Comparison of ENCODE assay signal across 12 cellular contexts in genomic region chr2:10006248-10007147, GRCh38. TPM values are rescaled to one million over a fixed set of nuclear protein-coding genes. Genes with fewer than 3 reads are reported as not detected.
DNase-seq lines count a peak whose midpoint lies in the region; ATAC-seq and TF ChIP-seq lines count a peak whose summit lies in the region.
"Had no signal": no experiment of that assay in that cellular context is flagged by ENCODE, and none has a peak within 500 bp of the region (broad histone marks: within the 10 kb centered on the region; RNA-seq: fewer than 3 reads in every experiment).

No MANE protein-coding gene starts in this region.

- H3K9me3 Mint-ChIP-seq in GM23338: peaks cover 6% of the 10 kb centered on the region; the same call in 1 of the 3 replicates
- H3K9me3 Mint-ChIP-seq: activated naive CD4-positive, alpha-beta T cell treated with anti-CD3 and anti-CD28 coated beads, Interleukin-2, amount 50 U/mL, for 24 hours; neural crest cell had no signal

- H3K36me3 ChIP-seq in GM23338 (ENCODE audit: insufficient read depth): no peaks in the 10 kb centered on the region
- H3K36me3 ChIP-seq in Panc1 (ENCODE audit: control insufficient read depth, insufficient read depth, low read length): no peaks in the 10 kb centered on the region
- no peaks in the 10 kb centered on the region for H3K36me3 ChIP-seq in left ventricle myocardium inferior
- no peaks in the 10 kb centered on the region for H3K36me3 ChIP-seq in sigmoid colon

- no peaks in the 10 kb centered on the region for H3K36me3 Mint-ChIP-seq in GM23338 (ENCODE audit: low read depth)
- H3K36me3 Mint-ChIP-seq: activated naive CD4-positive, alpha-beta T cell treated with anti-CD3 and anti-CD28 coated beads, Interleukin-2, amount 50 U/mL, for 24 hours had no signal

- H3K27me3 ChIP-seq in GM23338 (ENCODE audit: insufficient read depth): no peaks in the 10 kb centered on the region
- H3K27me3 ChIP-seq in Panc1 (ENCODE audit: control insufficient read depth, insufficient read depth, low read length): no peaks in the 10 kb centered on the region
- H3K27me3 ChIP-seq in left ventricle myocardium inferior (ENCODE audit: low read depth): no peaks in the 10 kb centered on the region
- H3K27me3 ChIP-seq in sigmoid colon: no peaks in the 10 kb centered on the region

- no peaks in the 10 kb centered on the region for H3K9me2 ChIP-seq in GM23338 (ENCODE audit: insufficient read depth)

- H3K4me1 Mint-ChIP-seq in GM23338: peaks cover 6% of the 10 kb centered on the region
- H3K4me1 Mint-ChIP-seq: activated naive CD4-positive, alpha-beta T cell treated with anti-CD3 and anti-CD28 coated beads, Interleukin-2, amount 50 U/mL, for 24 hours; neural crest cell had no signal

- intact Hi-C loops in Panc1 (cut with micrococcal nuclease; ENCODE audit: unreplicated experiment) (no loop called here), left ventricle myocardium inferior (cut with micrococcal nuclease) (no loop called here), sigmoid colon (cut with DNase I) (no loop called here)

- no peak overlapping the region for H3K27ac ChIP-seq in GM23338 (ENCODE audit: low read depth)
- no peak overlapping the region for H3K27ac ChIP-seq in Panc1 (ENCODE audit: low read length)
- H3K27ac ChIP-seq in left ventricle myocardium inferior (replicated peaks): peak overlapping the region; percentile 82
- H3K27ac ChIP-seq in sigmoid colon: peak overlapping the region in 3 of 4 donors; percentile 49 to 80 (median 70)
- H3K27ac ChIP-seq: HL-60 had no signal

- POLR2A ChIA-PET in Panc1 (lab: Charles Lee): no interaction called here

- no peaks in the 10 kb centered on the region for H3K79me2 ChIP-seq in GM23338 (replicated peaks; ENCODE audit: insufficient read depth)

- H3K4me3 ChIP-seq in GM23338: no peak overlapping the region
- no peak overlapping the region for H3K4me3 ChIP-seq in Panc1 (ENCODE audit: low read depth in 2 of 2, low read length in 2 of 2)
- H3K4me3 ChIP-seq in left ventricle myocardium inferior: peak overlapping the region; percentile 38
- peak overlapping the region in 2 of 4 donors; percentile 15 to 17 for H3K4me3 ChIP-seq in sigmoid colon

- WGBS in sigmoid colon, 2 donors: 56 to 68% methylated on average over 62 of the region's 62 CpGs

- no peak overlapping the region for H3K27ac Mint-ChIP-seq in GM23338
- H3K27ac Mint-ChIP-seq: activated naive CD4-positive, alpha-beta T cell treated with anti-CD3 and anti-CD28 coated beads, Interleukin-2, amount 50 U/mL, for 24 hours had no signal

- in situ Hi-C loops in Panc1 (cut with HindIII; ENCODE audit: low pct_unique_long_range_greater_than_20kb, low sequenced_read_pairs): no loop called here

- CTCF ChIA-PET in Panc1 (lab: Charles Lee): no interaction called here

- no peaks in the 10 kb centered on the region for H4K20me1 ChIP-seq in GM23338 (replicated peaks; ENCODE audit: insufficient read depth)

- ATAC-seq in GM23338 (peak; percentile 45), Panc1 (peak; percentile 51; the same call in 1 of the 2 replicates), GM21576 (IDR thresholded peaks at IDR 0.05; ENCODE audit: unreplicated experiment) (no peak)

- no peak overlapping the region for H3K4me3 Mint-ChIP-seq in GM23338
- H3K4me3 Mint-ChIP-seq: activated naive CD4-positive, alpha-beta T cell treated with anti-CD3 and anti-CD28 coated beads, Interleukin-2, amount 50 U/mL, for 24 hours; neural crest cell had no signal

- no peak for TF ChIP-seq POLR2A in sigmoid colon (IDR thresholded peaks at IDR 0.05)

- H3K4me2 ChIP-seq in GM23338: no peak overlapping the region

- BruUV-seq in Panc1 (replicated peaks; lab: Mats Ljungman, UMichigan): no TSS peak

- no peaks in the 10 kb centered on the region for H3F3A ChIP-seq in GM23338 (replicated peaks; ENCODE audit: low read depth)

- peaks cover 12% of the 10 kb centered on the region for H3K27me3 Mint-ChIP-seq in GM23338 (ENCODE audit: insufficient read depth, low read depth, poor library complexity)

- no peak overlapping the region for H2AFZ ChIP-seq in GM23338

- no peak for TF ChIP-seq EP300 in sigmoid colon (IDR thresholded peaks at IDR 0.05)

- H3K4me1 ChIP-seq in GM23338 (ENCODE audit: insufficient read depth) (peaks cover 1% of the 10 kb centered on the region), Panc1 (ENCODE audit: control insufficient read depth, insufficient read depth, low read length) (no peaks in the 10 kb centered on the region), left ventricle myocardium inferior (peaks cover 45% of the 10 kb centered on the region), sigmoid colon (peaks cover 0 to 48% (median 44%) of the 10 kb centered on the region in 4 donors)

- TF ChIP-seq CTCF in GM23338 (conservative IDR thresholded peaks at IDR 0.05; ENCODE audit: low read depth in 2 of 2): no peak
- no peak for TF ChIP-seq CTCF in Panc1 (IDR thresholded peaks at IDR 0.05)
- TF ChIP-seq CTCF in left ventricle myocardium inferior (IDR thresholded peaks at IDR 0.05; ENCODE audit: borderline replicate concordance): no peak
- no peak for TF ChIP-seq CTCF in sigmoid colon (IDR thresholded peaks at IDR 0.05)

- H3K9me3 ChIP-seq in Panc1 (ENCODE audit: control insufficient read depth, insufficient read depth, low read depth, low read length): no peaks in the 10 kb centered on the region
- H3K9me3 ChIP-seq in left ventricle myocardium inferior (replicated peaks): no peaks in the 10 kb centered on the region
- H3K9me3 ChIP-seq in sigmoid colon: no peaks in the 10 kb centered on the region

- DNase-seq in GM23338 (ENCODE audit: low spot score) (no peak), Panc1 (ENCODE audit: low read depth, low spot score) (no peak), left ventricle myocardium inferior (peak; percentile 65), sigmoid colon (peak; percentile 66), HPDE6-E6E7 (ENCODE audit: extremely low spot score) (no peak), NOMO-1 treated with DMSO at 0.1 percent for 48 hours (lab: John Stamatoyannopoulos, UW; ENCODE audit: unreplicated experiment) (no peak)
- no peak for DNase-seq in stimulated activated naive CD4-positive, alpha-beta T cell treated with Interleukin-2 at 50 U/mL for 16 hours (lab: John Stamatoyannopoulos, UW)
- DNase-seq: NCI-H226 had no signal

RNA-seq across cellular contexts. Expression of gene KLF11, which starts 36.9 kb away (rescaled TPM):
- 5.1 and 5.6 TPM in 2 replicates for total RNA-seq in GM23338 (2014; rRNA removed; shearing (Covaris generic))
- 1.4 and 1.6 TPM in 2 replicates for polyA plus RNA-seq in GM23338 (2016; fragmentation: Nextera tagmentation; extraction: Ambion mirVana)
- total RNA-seq in Panc1 (2021; ENCODE audit: unreplicated experiment): 23.7 TPM
- polyA plus RNA-seq in Panc1 (2012; ENCODE audit: insufficient read length): 14.0 TPM
- total RNA-seq in left ventricle myocardium inferior: 20.8 TPM
- total RNA-seq in sigmoid colon: 10 to 100 TPM; 18.5 to 41.3 (median 29.7) TPM
- polyA plus RNA-seq in sigmoid colon: 1 to 10 TPM; 3.9 to 7.2 (median 5.8) TPM

RNA-seq across cellular contexts. Expression of gene GRHL1, which starts 55.0 kb away (rescaled TPM):
- 2.5 and 4.2 TPM in 2 replicates for total RNA-seq in GM23338 (2014; rRNA removed; shearing (Covaris generic))
- 2.8 and 2.9 TPM in 2 replicates for polyA plus RNA-seq in GM23338 (2016; fragmentation: Nextera tagmentation; extraction: Ambion mirVana)
- 4.7 TPM for total RNA-seq in Panc1 (2021; ENCODE audit: unreplicated experiment)
- 4.9 TPM for polyA plus RNA-seq in Panc1 (2012; ENCODE audit: insufficient read length)
- 0.69 TPM for total RNA-seq in left ventricle myocardium inferior
- total RNA-seq in sigmoid colon: 1 to 10 TPM; 1.4 to 4.2 (median 2.5) TPM
- polyA plus RNA-seq in sigmoid colon: under 1 TPM; under 0.01 to 0.55 (median 0.46) TPM

Comparison
In these comparisons a context has a peak if more than half of its experiments do, and no peak if none do; other contexts are left out.
1. DNase-seq: peak in left ventricle myocardium inferior (single experiment) and sigmoid colon (single experiment); none in GM23338 (single experiment), Panc1 (single experiment), stimulated activated naive CD4-positive, alpha-beta T cell treated with Interleukin-2 at 50 U/mL for 16 hours (single experiment), HPDE6-E6E7 (single experiment) and NOMO-1 treated with DMSO at 0.1 percent for 48 hours (single experiment).
2. H3K27ac ChIP-seq: peak in left ventricle myocardium inferior (single experiment) and sigmoid colon (3 of 4); none in GM23338 (single experiment) and Panc1 (single experiment).